Comparison of ENCODE assay signal across 21 cellular contexts in genomic region chr10:11849908-11850307, GRCh38. TPM values are rescaled to one million over a fixed set of nuclear protein-coding genes. Genes with fewer than 3 reads are reported as not detected.
DNase-seq lines count a peak whose midpoint lies in the region; ATAC-seq and TF ChIP-seq lines count a peak whose summit lies in the region.
"Had no signal": no experiment of that assay in that cellular context is flagged by ENCODE, and none has a peak within 500 bp of the region (broad histone marks: within the 10 kb centered on the region; RNA-seq: fewer than 3 reads in every experiment).

No MANE protein-coding gene starts in this region.

- TF ChIP-seq CTCF in CD14-positive monocyte (IDR thresholded peaks at IDR 0.05), result no peak

- H3K4me1 Mint-ChIP-seq in CD14-positive monocyte, result peaks cover 32% of the 10 kb centered on the region
- H3K4me1 Mint-ChIP-seq: stimulated activated effector memory CD8-positive, alpha-beta T cell treated with anti-CD3 and anti-CD28 coated beads, Interleukin-12 subunit alpha, Interleukin-12 subunit beta, amount 100 ng/mL, for 72 hours had no signal

- no peak for ATAC-seq in GM21786 (IDR thresholded peaks at IDR 0.05; ENCODE audit: unreplicated experiment)
- ATAC-seq: activated CD8-positive, alpha-beta T cell treated with anti-CD3 and anti-CD28 coated beads for 36 hours; activated T-cell treated with anti-CD3 and anti-CD28 coated beads, Interleukin-2, amount 50 U/mL, for 4 hours; stimulated activated effector memory CD8-positive, alpha-beta T cell treated with anti-CD3 and anti-CD28 coated beads, Interleukin-12 subunit alpha, Interleukin-12 subunit beta, amount 100 ng/mL, for 72 hours had no signal

- peak; percentile 90 for DNase-seq in CD14-positive monocyte (ENCODE audit: low spot score)
- DNase-seq in MV-4-11 (lab: John Stamatoyannopoulos, UW), result peak; percentile 99
- peak; percentile 64 for DNase-seq in amniotic epithelial cell (ENCODE audit: low read depth)
- peak; percentile 52 for DNase-seq in myocyte (ENCODE audit: low read depth)
- no peak for DNase-seq in ureter (ENCODE audit: low spot score)
- DNase-seq in GM03348 (ENCODE audit: low spot score), result no peak
- no peak for DNase-seq in effector memory CD4-positive, alpha-beta T cell
- DNase-seq: activated CD8-positive, alpha-beta T cell treated with anti-CD3 and anti-CD28 coated beads for 36 hours; activated naive CD4-positive, alpha-beta T cell treated with anti-CD3 and anti-CD28 coated beads, Interleukin-2, amount 50 U/mL, for 16 hours; activated T-cell treated with anti-CD3 and anti-CD28 coated beads, Interleukin-2, amount 50 U/mL, for 4 hours; CD4-positive, alpha-beta memory T cell; DMS79 treated with DMSO at 0.1 percent for 48 hours; HCEC 1CT; Karpas-422; NCI-H1436; NCI-H2227 treated with DMSO at 0.1 percent for 48 hours; NK-92 treated with Interleukin-12 subunit alpha and Interleukin-12 subunit beta, amount 100 ng/mL, for 24 hours; T-helper 1 cell had no signal

- peaks cover 0 to 10% (median 0%) of the 10 kb centered on the region in 3 donors for H3K27me3 Mint-ChIP-seq in CD14-positive monocyte (ENCODE audit: low read depth in 3 of 3)

- H3K4me1 ChIP-seq in effector memory CD4-positive, alpha-beta T cell (ENCODE audit: control insufficient read depth, insufficient read depth, low read length, poor library complexity, severe bottlenecking), result no peaks in the 10 kb centered on the region

- H3K27ac Mint-ChIP-seq in CD14-positive monocyte, result peak overlapping the region in 6 of 7 donors; percentile 68 to 85 (median 78)
- H3K27ac Mint-ChIP-seq: activated CD8-positive, alpha-beta T cell treated with anti-CD3 and anti-CD28 coated beads for 36 hours; CD4-positive, alpha-beta memory T cell; stimulated activated effector memory CD8-positive, alpha-beta T cell treated with anti-CD3 and anti-CD28 coated beads, Interleukin-12 subunit alpha, Interleukin-12 subunit beta, amount 100 ng/mL, for 72 hours had no signal

- no peaks in the 10 kb centered on the region for H3K27me3 ChIP-seq in effector memory CD4-positive, alpha-beta T cell (replicated peaks; ENCODE audit: control insufficient read depth, insufficient read depth, low read length, poor library complexity, severe bottlenecking)

- H3K4me3 Mint-ChIP-seq in CD14-positive monocyte, result peak overlapping the region in 1 of 2 donors; percentile 65
- H3K4me3 Mint-ChIP-seq: activated CD8-positive, alpha-beta T cell treated with anti-CD3 and anti-CD28 coated beads for 36 hours; activated T-cell treated with anti-CD3 and anti-CD28 coated beads, Interleukin-2, amount 50 U/mL, for 4 hours; CD4-positive, alpha-beta memory T cell; stimulated activated effector memory CD8-positive, alpha-beta T cell treated with anti-CD3 and anti-CD28 coated beads, Interleukin-12 subunit alpha, Interleukin-12 subunit beta, amount 100 ng/mL, for 72 hours had no signal

- no peaks in the 10 kb centered on the region for H3K36me3 ChIP-seq in effector memory CD4-positive, alpha-beta T cell (ENCODE audit: control insufficient read depth, insufficient read depth, low read length)

- intact Hi-C loops in CD14-positive monocyte (cut with micrococcal nuclease), result no loop called here

- no peaks in the 10 kb centered on the region for H3K9me3 Mint-ChIP-seq in CD14-positive monocyte
- H3K9me3 Mint-ChIP-seq: activated CD8-positive, alpha-beta T cell treated with anti-CD3 and anti-CD28 coated beads for 36 hours; activated T-cell treated with anti-CD3 and anti-CD28 coated beads, Interleukin-2, amount 50 U/mL, for 4 hours; stimulated activated effector memory CD8-positive, alpha-beta T cell treated with anti-CD3 and anti-CD28 coated beads, Interleukin-12 subunit alpha, Interleukin-12 subunit beta, amount 100 ng/mL, for 72 hours had no signal

- no peaks in the 10 kb centered on the region for H3K9me3 ChIP-seq in effector memory CD4-positive, alpha-beta T cell (ENCODE audit: control insufficient read depth, low read length)
- H3K9me3 ChIP-seq: thoracic aorta had no signal

- no peak overlapping the region for H3K4me3 ChIP-seq in effector memory CD4-positive, alpha-beta T cell (ENCODE audit: insufficient read depth, low read depth, low read length, poor library complexity, severe bottlenecking)
- H3K4me3 ChIP-seq: thoracic aorta had no signal

- peaks cover 18 to 34% of the 10 kb centered on the region in 2 donors for H3K36me3 Mint-ChIP-seq in CD14-positive monocyte
- H3K36me3 Mint-ChIP-seq: CD4-positive, alpha-beta memory T cell; stimulated activated effector memory CD8-positive, alpha-beta T cell treated with anti-CD3 and anti-CD28 coated beads, Interleukin-12 subunit alpha, Interleukin-12 subunit beta, amount 100 ng/mL, for 72 hours had no signal

- no peak overlapping the region for H3K27ac ChIP-seq in effector memory CD4-positive, alpha-beta T cell (ENCODE audit: insufficient read depth, low read length, poor library complexity, severe bottlenecking)
- H3K27ac ChIP-seq: thoracic aorta had no signal

RNA-seq across cellular contexts. Expression of gene PROSER2, which starts 26.8 kb away (rescaled TPM):
- polyA plus RNA-seq in CD14-positive monocyte, result 1 to 10 TPM; 2.0 to 2.2 TPM
- total RNA-seq in myocyte, result 10.1 and 15.0 TPM in 2 replicates
- 7.6 TPM for polyA plus RNA-seq in myocyte (2012)
- 21.5 TPM for total RNA-seq in ureter

Comparison
In these comparisons a context has a peak if more than half of its experiments do, and no peak if none do; other contexts are left out.
1. DNase-seq: peak in CD14-positive monocyte (single experiment), MV-4-11 (single experiment), amniotic epithelial cell (single experiment) and myocyte (single experiment); none in ureter (single experiment), GM03348 (single experiment) and effector memory CD4-positive, alpha-beta T cell (0 of 3).